24 cellular contexts compared by ENCODE assay signal in the genomic region with DNA sequence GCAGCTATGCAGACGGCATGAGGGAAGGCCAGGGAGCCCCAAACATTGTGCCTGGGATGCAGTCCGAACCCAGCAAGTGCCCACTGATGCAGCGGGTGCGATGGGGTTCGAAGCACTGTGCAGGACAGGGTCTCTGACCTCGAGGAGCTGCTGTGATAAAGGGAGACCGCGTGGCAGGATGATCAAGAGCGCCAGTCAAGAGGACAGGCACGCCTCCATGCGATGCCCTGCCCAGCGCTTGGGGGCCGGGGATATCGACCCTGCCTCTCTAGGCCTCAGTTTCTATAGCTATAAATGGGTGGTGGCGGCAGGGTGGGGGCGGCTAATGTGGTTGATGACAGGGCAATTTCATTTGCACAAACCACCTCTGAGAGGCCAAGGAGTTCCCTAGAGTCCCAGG.
"Had no signal": no experiment of that assay in that cellular context is flagged by ENCODE, and none has a peak within 500 bp of the region (broad histone marks: within the 10 kb centered on the region; RNA-seq: fewer than 3 reads in every experiment).

No MANE protein-coding gene starts in this region.

- H3K9me3 ChIP-seq: MG63, SJSA1 had no signal

- DNase-seq: Karpas-422; KG1; MG63; NCI-H1092; NCI-H1105 treated with DMSO at 0.1 percent for 48 hours; NCI-H1417 treated with DMSO at 0.1 percent for 48 hours; NCI-H146; NCI-H1694 treated with DMSO at 0.1 percent for 48 hours; NCI-H1930; NCI-H2081; NCI-H2171; NCI-H226; NCI-H446; NCI-H510A; NCI-H524 treated with DMSO at 0.1 percent for 48 hours; NCI-H69; NCI-H774; NK-92 treated with Interleukin-12 subunit alpha and Interleukin-12 subunit beta, amount 100 ng/mL, for 24 hours; PC-3; SIG-M5 had no signal

- ATAC-seq: Panc1, PC-3, Right ventricle myocardium inferior had no signal

- H3K27ac ChIP-seq: SJSA1, SK-N-MC had no signal

- H3K4me1 ChIP-seq: SJSA1 had no signal

- H3K36me3 ChIP-seq: MG63, SJSA1 had no signal

- H3K4me3 ChIP-seq: MG63, SJSA1, SK-N-MC had no signal

- H3K27me3 ChIP-seq: MG63 had no signal
